In the genomic region with DNA sequence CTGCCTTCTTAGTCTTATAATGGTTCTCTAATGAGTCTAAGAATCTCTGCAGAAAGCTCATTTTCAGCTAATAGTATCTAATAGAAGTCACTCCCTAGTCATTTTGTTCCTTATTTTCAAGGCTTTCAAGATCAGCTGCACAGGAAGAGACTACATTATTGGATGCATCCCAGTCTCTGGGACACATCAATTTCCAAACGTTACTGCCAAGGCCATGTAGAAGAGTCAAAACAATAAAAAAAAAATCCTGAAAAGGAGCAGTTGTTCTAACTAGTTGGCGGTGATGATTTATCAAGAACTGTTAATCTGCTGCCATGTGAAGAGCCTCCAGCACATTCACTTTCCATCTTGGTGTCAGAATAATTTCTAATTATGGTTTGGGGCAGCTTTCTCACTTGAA, we compare ENCODE assay signal across 16 cellular contexts. TPM values are rescaled to one million over a fixed set of nuclear protein-coding genes. Genes with fewer than 3 reads are reported as not detected.
"Had no signal": no experiment of that assay in that cellular context is flagged by ENCODE, and none has a peak within 500 bp of the region (broad histone marks: within the 10 kb centered on the region; RNA-seq: fewer than 3 reads in every experiment).

No MANE protein-coding gene starts in this region.

- DNase-seq: activated CD4-positive, alpha-beta memory T cell treated with anti-CD3 and anti-CD28 coated beads, Interleukin-2, amount 10 ng/mL, durations not matched to agents 7 days and 5 days; activated CD8-positive, alpha-beta memory T cell treated with anti-CD3 and anti-CD28 coated beads, Interleukin-2, amount 50 U/mL, for 4 hours; activated gamma-delta T cell treated with Interleukin-2 at 50 U/mL for 16 hours; activated naive CD8-positive, alpha-beta T cell treated with anti-CD3 and anti-CD28 coated beads for 36 hours; activated T-cell treated with anti-CD3 and anti-CD28 coated beads, Interleukin-2, amount 50 U/mL, for 72 hours; anterior cingulate cortex; endodermal cell; foreskin fibroblast; head of caudate nucleus; midbrain; naive B cell; posterior cingulate gyrus; stimulated activated CD4-positive, alpha-beta T cell treated with anti-CD3 and anti-CD28 coated beads, Interleukin-2, amount 100 ng/mL, for 24 hours; stimulated activated naive CD4-positive, alpha-beta T cell treated with Interleukin-2 at 50 U/mL for 16 hours had no signal

- H3K9me3 Mint-ChIP-seq: activated CD4-positive, alpha-beta memory T cell treated with anti-CD3 and anti-CD28 coated beads, Interleukin-2, amount 10 ng/mL, durations not matched to agents 7 days and 5 days; activated T-cell treated with anti-CD3 and anti-CD28 coated beads, Interleukin-2, amount 50 U/mL, for 72 hours; endodermal cell; naive B cell had no signal

- H3K9me3 ChIP-seq: right atrium auricular region, suprapubic skin had no signal

- H3K27ac Mint-ChIP-seq: activated CD4-positive, alpha-beta memory T cell treated with anti-CD3 and anti-CD28 coated beads, Interleukin-2, amount 10 ng/mL, durations not matched to agents 7 days and 5 days; activated naive CD8-positive, alpha-beta T cell treated with anti-CD3 and anti-CD28 coated beads for 36 hours; activated T-cell treated with anti-CD3 and anti-CD28 coated beads, Interleukin-2, amount 50 U/mL, for 72 hours; endodermal cell; naive B cell had no signal

- H3K4me3 ChIP-seq: right atrium auricular region, suprapubic skin had no signal

- H3K27me3 ChIP-seq: right atrium auricular region, suprapubic skin had no signal

- H3K36me3 Mint-ChIP-seq: activated naive CD8-positive, alpha-beta T cell treated with anti-CD3 and anti-CD28 coated beads for 36 hours had no signal

- H3K4me3 Mint-ChIP-seq: activated CD4-positive, alpha-beta memory T cell treated with anti-CD3 and anti-CD28 coated beads, Interleukin-2, amount 10 ng/mL, durations not matched to agents 7 days and 5 days; activated naive CD8-positive, alpha-beta T cell treated with anti-CD3 and anti-CD28 coated beads for 36 hours; activated T-cell treated with anti-CD3 and anti-CD28 coated beads, Interleukin-2, amount 50 U/mL, for 72 hours; endodermal cell; naive B cell had no signal

- H3K36me3 ChIP-seq: right atrium auricular region, suprapubic skin had no signal

- H3K27ac ChIP-seq: right atrium auricular region had no signal

RNA-seq across cellular contexts. Expression of a gene that starts 5.7 kb away (rescaled TPM):
- total RNA-seq: activated CD4-positive, alpha-beta memory T cell treated with anti-CD3 and anti-CD28 coated beads, Interleukin-2, amount 10 ng/mL, durations not matched to agents 7 days and 5 days had no signal
